8 cellular contexts compared by ENCODE assay signal in the genomic region with DNA sequence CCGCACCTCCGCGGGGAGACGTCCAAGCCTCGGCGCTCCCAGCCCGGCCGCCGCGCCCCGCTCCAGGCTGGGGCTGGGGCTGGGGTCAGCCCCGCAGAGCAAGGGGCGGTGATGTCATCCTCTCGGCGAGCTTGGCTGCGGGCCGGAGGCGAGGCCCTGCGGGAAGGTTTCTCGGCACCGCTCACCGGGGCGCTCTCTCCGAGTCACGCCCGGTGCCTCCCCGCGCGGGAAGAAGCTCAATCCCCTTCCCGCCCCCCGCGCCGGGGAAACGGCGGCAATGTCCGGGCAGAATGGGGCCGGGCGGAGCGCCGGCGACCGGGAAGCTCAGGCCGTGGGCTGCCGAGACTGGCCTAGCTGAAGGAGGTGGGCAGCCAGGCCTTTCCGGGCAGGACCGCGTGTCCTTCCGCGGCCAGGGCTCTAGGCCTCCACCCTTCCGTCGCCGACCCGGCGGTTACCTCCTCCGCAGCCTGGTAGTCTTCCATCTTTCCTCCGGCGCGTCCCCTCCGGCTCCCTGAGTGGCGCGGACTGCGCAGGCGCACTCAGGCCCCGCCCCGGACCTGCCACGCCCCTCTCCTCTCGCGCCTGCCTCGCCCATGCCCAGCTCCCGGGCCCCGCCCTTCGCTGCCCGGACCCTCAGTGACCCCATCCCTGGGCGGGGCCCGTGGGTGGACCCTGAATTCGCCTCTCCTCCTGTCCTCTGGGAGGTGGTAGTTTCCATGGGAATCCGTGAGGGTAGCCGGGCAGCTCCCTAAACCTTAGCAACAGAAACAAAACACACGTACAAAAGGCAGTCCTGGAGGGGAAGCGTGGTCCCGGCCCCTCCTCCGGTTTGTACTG. TPM values are rescaled to one million over a fixed set of nuclear protein-coding genes. Genes with fewer than 3 reads are reported as not detected.
DNase-seq lines count a peak whose midpoint lies in the region; ATAC-seq and TF ChIP-seq lines count a peak whose summit lies in the region.

A gene (minus strand): TSS at position 517 of the 837 bp plus-strand sequence. CDS start 35 bp downstream, at position 482.

- H3K36me3 ChIP-seq in Panc1 (ENCODE audit: control insufficient read depth, insufficient read depth, low read length) (peaks cover 3% of the 10 kb centered on the region; the same call in 1 of the 2 replicates), esophagus squamous epithelium (peaks cover 0 to 12% (median 0%) of the 10 kb centered on the region in 3 donors)

- H3K27ac ChIP-seq in Panc1 (ENCODE audit: low read length), result peak within 1 kb of the TSS; percentile 85
- H3K27ac ChIP-seq in esophagus squamous epithelium, result peak within 1 kb of the TSS; percentile 98 to 100 (median 100)

- 0% methylated on average over 8 of the region's 82 CpGs; no CpG with 5 or more reads in 1 of the 2 donors for WGBS in esophagus squamous epithelium, 2 donors

- H3K4me3 Mint-ChIP-seq in IgD-negative memory B cell, result peak within 1 kb of the TSS; percentile 94 to 100 (median 97)

- in situ Hi-C loops in Panc1 (cut with HindIII; ENCODE audit: low pct_unique_long_range_greater_than_20kb, low sequenced_read_pairs), result no loop called here

- peak within 1 kb of the TSS; percentile 86 to 98 (median 95) for H3K27ac Mint-ChIP-seq in IgD-negative memory B cell

- H3K4me3 ChIP-seq in Panc1 (ENCODE audit: low read depth in 2 of 2, low read length in 2 of 2) (peak within 1 kb of the TSS; percentile 74 to 90), esophagus squamous epithelium (peak within 1 kb of the TSS; percentile 97 to 100 (median 98))

- H3K9me3 ChIP-seq in Panc1 (ENCODE audit: control insufficient read depth, insufficient read depth, low read depth, low read length), result no peaks in the 10 kb centered on the region
- no peaks in the 10 kb centered on the region for H3K9me3 ChIP-seq in esophagus squamous epithelium

- no peaks in the 10 kb centered on the region for H3K27me3 Mint-ChIP-seq in IgD-negative memory B cell

- ATAC-seq in GM21528 (IDR thresholded peaks at IDR 0.05; ENCODE audit: low FRiP score, unreplicated experiment) (peak; percentile 69), Panc1 (peak; percentile 96)

- peak in 3 of 4 donors; percentile 97 to 100 (median 99) for TF ChIP-seq POLR2A in esophagus squamous epithelium (IDR thresholded peaks at IDR 0.05)

- POLR2A ChIA-PET in Panc1 (lab: Charles Lee), result interaction anchor here (0.6 to 0.8 kb wide), 4 partner anchors 16 to 59 kb away, joined by 3 to 8 read pairs (median 4); no protein-coding TSS in a partner anchor

- no TSS peak for BruUV-seq in Panc1 (replicated peaks; lab: Mats Ljungman, UMichigan)

- intact Hi-C loops in Panc1 (cut with micrococcal nuclease; ENCODE audit: unreplicated experiment) (no loop called here), esophagus squamous epithelium (cut with DNase I) (no loop called here)

- H3K36me3 Mint-ChIP-seq in IgD-negative memory B cell, result no peaks in the 10 kb centered on the region

- TF ChIP-seq CTCF in Panc1 (IDR thresholded peaks at IDR 0.05) (no peak), esophagus squamous epithelium (IDR thresholded peaks at IDR 0.05) (peak in 1 of 6 experiments; percentile 8)

- CTCF ChIA-PET in Panc1 (lab: Charles Lee), result interaction anchor here (0.9 kb wide), 1 partner anchor 430 kb away, joined by 3 read pairs; no protein-coding TSS in a partner anchor

- peaks cover 39% of the 10 kb centered on the region for H3K4me1 ChIP-seq in Panc1 (ENCODE audit: control insufficient read depth, insufficient read depth, low read length)
- peaks cover 19 to 63% (median 23%) of the 10 kb centered on the region in 3 donors for H3K4me1 ChIP-seq in esophagus squamous epithelium

- H3K4me1 Mint-ChIP-seq in IgD-negative memory B cell, result peaks cover 35 to 52% (median 44%) of the 10 kb centered on the region in 3 donors

- DNase-seq in DMS153 treated with DMSO at 0.1 percent for 48 hours (lab: John Stamatoyannopoulos, UW; ENCODE audit: unreplicated experiment) (peak; percentile 85), Panc1 (ENCODE audit: low read depth, low spot score) (peak; percentile 62), activated T-helper 1 cell treated with Interleukin-2 at 50 U/mL for 16 hours (ENCODE audit: low read depth) (peak; percentile 83), esophagus squamous epithelium (lab: John Stamatoyannopoulos, UW) (peak; percentile 48), myocyte (ENCODE audit: low read depth) (peak; percentile 95)
- DNase-seq in stimulated activated CD8-positive, alpha-beta memory T cell treated with anti-CD3 and anti-CD28 coated beads, Interleukin-7, amount 100 ng/mL, for 48 hours (ENCODE audit: extremely low read depth in 1 of 2, low read depth in 1 of 2), result peak; percentile 83 to 89

- no peaks in the 10 kb centered on the region for H3K27me3 ChIP-seq in Panc1 (ENCODE audit: control insufficient read depth, insufficient read depth, low read length)
- no peaks in the 10 kb centered on the region for H3K27me3 ChIP-seq in esophagus squamous epithelium

- no peaks in the 10 kb centered on the region for H3K9me3 Mint-ChIP-seq in IgD-negative memory B cell

RNA-seq across cellular contexts. Expression of the gene that starts here (rescaled TPM):
- 48.6 TPM for polyA plus RNA-seq in IgD-negative memory B cell
- 137 TPM for total RNA-seq in Panc1 (2021; ENCODE audit: unreplicated experiment)
- polyA plus RNA-seq in Panc1 (2012; ENCODE audit: insufficient read length), result 105 TPM
- total RNA-seq in esophagus squamous epithelium, result 100 to 1,000 TPM in 1 of 4 donors, 10 to 100 TPM in 3; 78.7 to 107 (median 87.4) TPM
- total RNA-seq in myocyte, result 57.3 and 84.8 TPM in 2 replicates
- 238 TPM for polyA plus RNA-seq in myocyte (2012)

Comparison
In these comparisons a context has a peak if more than half of its experiments do, and no peak if none do; other contexts are left out.
1. Peak in every context shown above with its lines: DNase-seq, ATAC-seq, H3K4me3 ChIP-seq and H3K27ac ChIP-seq.